8 cellular contexts compared by ENCODE assay signal in the genomic region with DNA sequence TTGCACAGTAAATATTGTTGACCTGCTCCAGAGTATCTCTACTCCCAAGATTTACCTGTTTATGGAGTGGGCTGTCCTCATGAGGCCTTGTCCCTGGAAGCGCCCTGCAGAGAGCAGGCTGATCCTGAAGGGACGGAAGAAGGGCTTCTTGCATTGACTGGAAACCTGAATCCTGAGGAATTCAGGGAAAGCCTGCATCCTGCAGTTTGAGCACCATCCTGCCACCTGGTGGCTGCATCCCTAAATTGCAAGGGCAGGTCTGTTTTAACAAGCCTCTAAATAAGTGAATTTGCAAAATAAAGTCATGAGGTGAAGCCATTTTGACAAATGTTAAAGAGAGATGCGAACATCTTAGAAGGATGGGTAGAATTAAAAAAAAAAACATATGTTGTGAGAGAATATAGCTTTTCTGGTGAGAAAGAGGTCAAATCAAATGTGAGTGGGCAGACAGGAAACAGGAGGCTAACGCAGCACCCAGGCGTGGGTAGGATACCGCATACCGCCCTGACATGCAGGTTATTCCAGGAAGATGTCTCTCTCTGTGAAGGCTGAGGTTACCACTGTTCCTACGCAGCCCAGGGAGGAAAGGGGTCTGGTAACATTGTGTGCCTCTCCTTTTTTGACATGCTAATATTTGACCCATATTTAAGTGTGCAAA.
DNase-seq lines count a peak whose midpoint lies in the region; ATAC-seq and TF ChIP-seq lines count a peak whose summit lies in the region.

No MANE protein-coding gene starts in this region.

- intact Hi-C loops in MCF 10A (cut with micrococcal nuclease) = loop anchor here (2.0 kb wide), 1 partner anchor 245 kb away; no protein-coding TSS in a partner anchor
- intact Hi-C loops in breast epithelium (cut with DNase I; ENCODE audit: low total_unique reads) = no loop called here

- POLR2A ChIA-PET in MCF 10A (lab: Yijun Ruan, JAX) = interaction anchor here (0.6 to 0.7 kb wide), 2 partner anchors 7 to 933 kb away, joined by 3 read pairs; no protein-coding TSS in a partner anchor

- H3K27me3 Mint-ChIP-seq in MCF 10A (ENCODE audit: insufficient read depth, unreplicated experiment) = no peaks in the 10 kb centered on the region
- no peaks in the 10 kb centered on the region for H3K27me3 Mint-ChIP-seq in activated naive CD8-positive, alpha-beta T cell

- H3K27ac ChIP-seq in breast epithelium = no peak overlapping the region

- H3K27me3 ChIP-seq in breast epithelium = no peaks in the 10 kb centered on the region

- TF ChIP-seq CTCF in MCF 10A (IDR thresholded peaks at IDR 0.05; ENCODE audit: unreplicated experiment) = peak; percentile 71
- TF ChIP-seq CTCF in breast epithelium (IDR thresholded peaks at IDR 0.05) = peak in 1 of 3 donors; percentile 20

- H3K4me3 ChIP-seq in breast epithelium = no peak overlapping the region

- no peak overlapping the region for H3K27ac Mint-ChIP-seq in MCF 10A (ENCODE audit: low read depth, unreplicated experiment)
- H3K27ac Mint-ChIP-seq in activated naive CD8-positive, alpha-beta T cell = peak overlapping the region; percentile 92

- ATAC-seq in GM19467 (IDR thresholded peaks at IDR 0.05; ENCODE audit: unreplicated experiment) = no peak
- ATAC-seq in HG03457 (IDR thresholded peaks at IDR 0.05; ENCODE audit: unreplicated experiment) = no peak

- no peak for TF ChIP-seq POLR2A in breast epithelium (IDR thresholded peaks at IDR 0.05)

- H3K9me3 Mint-ChIP-seq in MCF 10A (ENCODE audit: unreplicated experiment) = peaks cover 15% of the 10 kb centered on the region
- H3K9me3 Mint-ChIP-seq in activated naive CD8-positive, alpha-beta T cell (ENCODE audit: low read depth) = no peaks in the 10 kb centered on the region

- BruUV-seq in MCF 10A (replicated peaks; lab: Mats Ljungman, UMichigan) = no TSS peak

- no peaks in the 10 kb centered on the region for H3K36me3 Mint-ChIP-seq in MCF 10A (ENCODE audit: insufficient read depth, unreplicated experiment)
- H3K36me3 Mint-ChIP-seq in activated naive CD8-positive, alpha-beta T cell = peaks cover 2% of the 10 kb centered on the region

- no peaks in the 10 kb centered on the region for H3K4me1 Mint-ChIP-seq in MCF 10A (ENCODE audit: insufficient read depth, unreplicated experiment)
- H3K4me1 Mint-ChIP-seq in activated naive CD8-positive, alpha-beta T cell (ENCODE audit: low read depth) = peaks cover 52% of the 10 kb centered on the region

- CTCF ChIA-PET in MCF 10A (lab: Yijun Ruan, JAX) = interaction anchor here (0.5 to 1.9 kb wide), 33 partner anchors 10 to 1015 kb away, joined by 3 to 6 read pairs (median 3); no protein-coding TSS in a partner anchor

- no peak overlapping the region for H3K4me3 Mint-ChIP-seq in MCF 10A (ENCODE audit: unreplicated experiment)
- H3K4me3 Mint-ChIP-seq in activated naive CD8-positive, alpha-beta T cell = peak overlapping the region; percentile 67

- H3K4me1 ChIP-seq in breast epithelium = no peaks in the 10 kb centered on the region

- peaks cover 0 to 4% of the 10 kb centered on the region in 2 donors for H3K9me3 ChIP-seq in breast epithelium

- DNase-seq in MCF 10A (ENCODE audit: unreplicated experiment) (peak; percentile 66), breast epithelium (ENCODE audit: low spot score in 2 of 2) (no peak), SHP77 (lab: John Stamatoyannopoulos, UW) (peak; percentile 22 to 40), iris pigment epithelial cell (ENCODE audit: low read depth) (peak; percentile 36)
- peak; percentile 11 for DNase-seq in stimulated activated CD8-positive, alpha-beta memory T cell treated with anti-CD3 and anti-CD28 coated beads, Interleukin-15, amount 100 ng/mL, for 1 hour (ENCODE audit: low read depth)

- no peaks in the 10 kb centered on the region for H3K36me3 ChIP-seq in breast epithelium

Comparison
In these comparisons a context has a peak if more than half of its experiments do, and no peak if none do; other contexts are left out.
1. DNase-seq: peak in MCF 10A (single experiment), SHP77 (2 of 2), iris pigment epithelial cell (single experiment) and stimulated activated CD8-positive, alpha-beta memory T cell treated with anti-CD3 and anti-CD28 coated beads, Interleukin-15, amount 100 ng/mL, for 1 hour (single experiment); none in breast epithelium (0 of 2).